1 cellular context compared by ENCODE assay signal in the genomic region with DNA sequence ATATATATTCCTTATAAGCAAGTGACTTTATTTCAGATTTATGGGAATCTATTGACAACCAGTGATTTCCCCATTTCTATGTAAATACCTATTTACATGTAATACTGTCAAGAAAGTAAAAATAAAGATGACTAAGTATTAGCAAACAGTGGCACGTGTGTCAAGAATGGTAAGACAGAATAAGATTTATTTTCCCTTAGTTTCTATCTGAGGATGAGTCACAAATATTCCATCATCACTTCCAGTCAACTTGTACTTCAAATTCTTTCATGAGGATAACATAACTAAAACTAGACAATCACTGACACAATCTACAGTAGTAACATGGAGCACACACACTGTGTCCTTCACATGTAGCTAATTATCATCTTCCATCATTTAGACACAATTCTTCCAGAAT.
TF ChIP-seq lines count a peak whose summit lies in the region.

No MANE protein-coding gene starts in this region.

TF ChIP-seq in IMR-90, 13 proteins besides CTCF, POLR2A, EP300 and RAD21 (continued from another document):
- TF ChIP-seq, protein P1, sequence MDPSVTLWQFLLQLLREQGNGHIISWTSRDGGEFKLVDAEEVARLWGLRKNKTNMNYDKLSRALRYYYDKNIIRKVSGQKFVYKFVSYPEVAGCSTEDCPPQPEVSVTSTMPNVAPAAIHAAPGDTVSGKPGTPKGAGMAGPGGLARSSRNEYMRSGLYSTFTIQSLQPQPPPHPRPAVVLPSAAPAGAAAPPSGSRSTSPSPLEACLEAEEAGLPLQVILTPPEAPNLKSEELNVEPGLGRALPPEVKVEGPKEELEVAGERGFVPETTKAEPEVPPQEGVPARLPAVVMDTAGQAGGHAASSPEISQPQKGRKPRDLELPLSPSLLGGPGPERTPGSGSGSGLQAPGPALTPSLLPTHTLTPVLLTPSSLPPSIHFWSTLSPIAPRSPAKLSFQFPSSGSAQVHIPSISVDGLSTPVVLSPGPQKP (IDR thresholded peaks at IDR 0.05; ENCODE audit: borderline replicate concordance, low read depth, low read length): no peak
- no peak for TF ChIP-seq BHLHE40 (IDR thresholded peaks at IDR 0.05; ENCODE audit: low read depth, low read length)
- no peak for TF ChIP-seq RCOR1 (IDR thresholded peaks at IDR 0.05; ENCODE audit: insufficient replicate concordance, low read length)
- no peak for TF ChIP-seq CHD1 (IDR thresholded peaks at IDR 0.05; ENCODE audit: low read depth, low read length)
- no peak for TF ChIP-seq SMC3 (IDR thresholded peaks at IDR 0.05; ENCODE audit: low read depth, low read length)
- no peak for TF ChIP-seq MXI1 (IDR thresholded peaks at IDR 0.05; ENCODE audit: borderline replicate concordance, low read depth, low read length)
